2 cellular contexts compared by ENCODE assay signal in the genomic region with DNA sequence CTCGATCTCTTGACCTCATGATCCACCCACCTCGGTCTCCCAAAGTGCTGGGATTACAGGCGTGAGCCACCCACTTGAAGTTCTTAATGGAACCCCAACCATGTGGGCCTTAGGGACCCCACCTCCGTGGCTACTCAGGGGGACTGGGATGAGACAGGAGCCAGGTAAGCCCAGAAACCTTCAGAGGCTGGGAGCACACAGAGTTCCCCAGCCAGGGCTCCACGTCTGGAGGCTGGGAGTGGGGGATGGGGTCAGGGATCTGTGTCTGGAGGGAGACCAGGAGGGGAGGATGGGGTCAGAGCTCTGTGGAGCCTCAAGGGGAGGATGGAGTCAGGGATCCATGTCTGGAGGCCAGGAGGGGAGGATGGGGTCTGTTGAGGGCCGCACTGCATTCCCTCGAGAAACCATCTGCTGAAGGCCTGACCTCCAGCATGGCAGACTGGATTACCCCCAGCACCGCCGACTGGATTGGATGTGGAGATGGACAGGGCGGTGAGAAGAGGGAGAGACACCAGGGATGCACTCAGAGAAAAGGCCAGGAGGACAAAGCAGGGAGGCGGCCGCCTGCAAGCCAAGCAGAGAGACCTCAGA.
TF ChIP-seq lines count a peak whose summit lies in the region.

No MANE protein-coding gene starts in this region.

TF ChIP-seq in H1, 55 proteins besides CTCF, POLR2A, EP300 and RAD21:
- TF ChIP-seq, protein P1, sequence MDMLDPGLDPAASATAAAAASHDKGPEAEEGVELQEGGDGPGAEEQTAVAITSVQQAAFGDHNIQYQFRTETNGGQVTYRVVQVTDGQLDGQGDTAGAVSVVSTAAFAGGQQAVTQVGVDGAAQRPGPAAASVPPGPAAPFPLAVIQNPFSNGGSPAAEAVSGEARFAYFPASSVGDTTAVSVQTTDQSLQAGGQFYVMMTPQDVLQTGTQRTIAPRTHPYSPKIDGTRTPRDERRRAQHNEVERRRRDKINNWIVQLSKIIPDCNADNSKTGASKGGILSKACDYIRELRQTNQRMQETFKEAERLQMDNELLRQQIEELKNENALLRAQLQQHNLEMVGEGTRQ (IDR thresholded peaks at IDR 0.05; ENCODE audit: low read length), result no peak
- TF ChIP-seq RFX5 (IDR thresholded peaks at IDR 0.05; ENCODE audit: borderline replicate concordance, low read depth, low read length) (no peak), CBX8 (IDR thresholded peaks at IDR 0.05; ENCODE audit: borderline replicate concordance, low read depth, low read length) (no peak), SIRT6 (IDR thresholded peaks at IDR 0.05; ENCODE audit: low read length) (no peak), CTBP2 (IDR thresholded peaks at IDR 0.05; ENCODE audit: borderline replicate concordance, insufficient read depth, insufficient read length, low read length) (no peak), MAFK (IDR thresholded peaks at IDR 0.05; ENCODE audit: low read depth, low read length) (no peak), CEBPB (IDR thresholded peaks at IDR 0.05; ENCODE audit: low read depth, low read length) (no peak), POU5F1 (IDR thresholded peaks at IDR 0.05; ENCODE audit: low read depth, low read length) (no peak), JUND (IDR thresholded peaks at IDR 0.05; ENCODE audit: low read length) (no peak)

TF ChIP-seq in SK-N-SH, 30 proteins besides CTCF, POLR2A, EP300 and RAD21:
- TF ChIP-seq TCF12 (IDR thresholded peaks at IDR 0.05), result no peak
- TF ChIP-seq NRF1 (IDR thresholded peaks at IDR 0.05; ENCODE audit: low read depth, low read length), result no peak
- no peak for TF ChIP-seq MEF2A (IDR thresholded peaks at IDR 0.05; ENCODE audit: borderline replicate concordance, low read depth)
- no peak for TF ChIP-seq ELF1 (IDR thresholded peaks at IDR 0.05)
- no peak for TF ChIP-seq NFIC (IDR thresholded peaks at IDR 0.05; ENCODE audit: borderline replicate concordance)
- no peak for TF ChIP-seq RXRA (IDR thresholded peaks at IDR 0.05; ENCODE audit: borderline replicate concordance, low read depth)
- TF ChIP-seq FOSL2 (IDR thresholded peaks at IDR 0.05; ENCODE audit: borderline replicate concordance, low read depth), result no peak
- no peak for TF ChIP-seq RCOR1 (IDR thresholded peaks at IDR 0.05; ENCODE audit: low read length)
- TF ChIP-seq, protein P2, sequence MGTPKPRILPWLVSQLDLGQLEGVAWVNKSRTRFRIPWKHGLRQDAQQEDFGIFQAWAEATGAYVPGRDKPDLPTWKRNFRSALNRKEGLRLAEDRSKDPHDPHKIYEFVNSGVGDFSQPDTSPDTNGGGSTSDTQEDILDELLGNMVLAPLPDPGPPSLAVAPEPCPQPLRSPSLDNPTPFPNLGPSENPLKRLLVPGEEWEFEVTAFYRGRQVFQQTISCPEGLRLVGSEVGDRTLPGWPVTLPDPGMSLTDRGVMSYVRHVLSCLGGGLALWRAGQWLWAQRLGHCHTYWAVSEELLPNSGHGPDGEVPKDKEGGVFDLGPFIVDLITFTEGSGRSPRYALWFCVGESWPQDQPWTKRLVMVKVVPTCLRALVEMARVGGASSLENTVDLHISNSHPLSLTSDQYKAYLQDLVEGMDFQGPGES (IDR thresholded peaks at IDR 0.05; ENCODE audit: low read depth, low read length), result no peak
- TF ChIP-seq, protein P3, sequence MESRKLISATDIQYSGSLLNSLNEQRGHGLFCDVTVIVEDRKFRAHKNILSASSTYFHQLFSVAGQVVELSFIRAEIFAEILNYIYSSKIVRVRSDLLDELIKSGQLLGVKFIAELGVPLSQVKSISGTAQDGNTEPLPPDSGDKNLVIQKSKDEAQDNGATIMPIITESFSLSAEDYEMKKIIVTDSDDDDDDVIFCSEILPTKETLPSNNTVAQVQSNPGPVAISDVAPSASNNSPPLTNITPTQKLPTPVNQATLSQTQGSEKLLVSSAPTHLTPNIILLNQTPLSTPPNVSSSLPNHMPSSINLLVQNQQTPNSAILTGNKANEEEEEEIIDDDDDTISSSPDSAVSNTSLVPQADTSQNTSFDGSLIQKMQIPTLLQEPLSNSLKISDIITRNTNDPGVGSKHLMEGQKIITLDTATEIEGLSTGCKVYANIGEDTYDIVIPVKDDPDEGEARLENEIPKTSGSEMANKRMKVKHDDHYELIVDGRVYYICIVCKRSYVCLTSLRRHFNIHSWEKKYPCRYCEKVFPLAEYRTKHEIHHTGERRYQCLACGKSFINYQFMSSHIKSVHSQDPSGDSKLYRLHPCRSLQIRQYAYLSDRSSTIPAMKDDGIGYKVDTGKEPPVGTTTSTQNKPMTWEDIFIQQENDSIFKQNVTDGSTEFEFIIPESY (IDR thresholded peaks at IDR 0.05; ENCODE audit: borderline replicate concordance, low read depth), result no peak
- TF ChIP-seq FOXM1 (IDR thresholded peaks at IDR 0.05; ENCODE audit: low read depth), result no peak
- TF ChIP-seq, protein P4, sequence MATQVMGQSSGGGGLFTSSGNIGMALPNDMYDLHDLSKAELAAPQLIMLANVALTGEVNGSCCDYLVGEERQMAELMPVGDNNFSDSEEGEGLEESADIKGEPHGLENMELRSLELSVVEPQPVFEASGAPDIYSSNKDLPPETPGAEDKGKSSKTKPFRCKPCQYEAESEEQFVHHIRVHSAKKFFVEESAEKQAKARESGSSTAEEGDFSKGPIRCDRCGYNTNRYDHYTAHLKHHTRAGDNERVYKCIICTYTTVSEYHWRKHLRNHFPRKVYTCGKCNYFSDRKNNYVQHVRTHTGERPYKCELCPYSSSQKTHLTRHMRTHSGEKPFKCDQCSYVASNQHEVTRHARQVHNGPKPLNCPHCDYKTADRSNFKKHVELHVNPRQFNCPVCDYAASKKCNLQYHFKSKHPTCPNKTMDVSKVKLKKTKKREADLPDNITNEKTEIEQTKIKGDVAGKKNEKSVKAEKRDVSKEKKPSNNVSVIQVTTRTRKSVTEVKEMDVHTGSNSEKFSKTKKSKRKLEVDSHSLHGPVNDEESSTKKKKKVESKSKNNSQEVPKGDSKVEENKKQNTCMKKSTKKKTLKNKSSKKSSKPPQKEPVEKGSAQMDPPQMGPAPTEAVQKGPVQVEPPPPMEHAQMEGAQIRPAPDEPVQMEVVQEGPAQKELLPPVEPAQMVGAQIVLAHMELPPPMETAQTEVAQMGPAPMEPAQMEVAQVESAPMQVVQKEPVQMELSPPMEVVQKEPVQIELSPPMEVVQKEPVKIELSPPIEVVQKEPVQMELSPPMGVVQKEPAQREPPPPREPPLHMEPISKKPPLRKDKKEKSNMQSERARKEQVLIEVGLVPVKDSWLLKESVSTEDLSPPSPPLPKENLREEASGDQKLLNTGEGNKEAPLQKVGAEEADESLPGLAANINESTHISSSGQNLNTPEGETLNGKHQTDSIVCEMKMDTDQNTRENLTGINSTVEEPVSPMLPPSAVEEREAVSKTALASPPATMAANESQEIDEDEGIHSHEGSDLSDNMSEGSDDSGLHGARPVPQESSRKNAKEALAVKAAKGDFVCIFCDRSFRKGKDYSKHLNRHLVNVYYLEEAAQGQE (IDR thresholded peaks at IDR 0.05; ENCODE audit: low read depth, low read length), result no peak
- TF ChIP-seq, protein P5, sequence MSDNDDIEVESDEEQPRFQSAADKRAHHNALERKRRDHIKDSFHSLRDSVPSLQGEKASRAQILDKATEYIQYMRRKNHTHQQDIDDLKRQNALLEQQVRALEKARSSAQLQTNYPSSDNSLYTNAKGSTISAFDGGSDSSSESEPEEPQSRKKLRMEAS (IDR thresholded peaks at IDR 0.05; ENCODE audit: low read depth), result no peak
- no peak for TF ChIP-seq POLR2AphosphoS5 (IDR thresholded peaks at IDR 0.05; ENCODE audit: low read depth, low read length)
TF ChIP-seq in SK-N-SH: peak in this region for 0.
